ENCODE assay signal across 8 cellular contexts in the genomic region with DNA sequence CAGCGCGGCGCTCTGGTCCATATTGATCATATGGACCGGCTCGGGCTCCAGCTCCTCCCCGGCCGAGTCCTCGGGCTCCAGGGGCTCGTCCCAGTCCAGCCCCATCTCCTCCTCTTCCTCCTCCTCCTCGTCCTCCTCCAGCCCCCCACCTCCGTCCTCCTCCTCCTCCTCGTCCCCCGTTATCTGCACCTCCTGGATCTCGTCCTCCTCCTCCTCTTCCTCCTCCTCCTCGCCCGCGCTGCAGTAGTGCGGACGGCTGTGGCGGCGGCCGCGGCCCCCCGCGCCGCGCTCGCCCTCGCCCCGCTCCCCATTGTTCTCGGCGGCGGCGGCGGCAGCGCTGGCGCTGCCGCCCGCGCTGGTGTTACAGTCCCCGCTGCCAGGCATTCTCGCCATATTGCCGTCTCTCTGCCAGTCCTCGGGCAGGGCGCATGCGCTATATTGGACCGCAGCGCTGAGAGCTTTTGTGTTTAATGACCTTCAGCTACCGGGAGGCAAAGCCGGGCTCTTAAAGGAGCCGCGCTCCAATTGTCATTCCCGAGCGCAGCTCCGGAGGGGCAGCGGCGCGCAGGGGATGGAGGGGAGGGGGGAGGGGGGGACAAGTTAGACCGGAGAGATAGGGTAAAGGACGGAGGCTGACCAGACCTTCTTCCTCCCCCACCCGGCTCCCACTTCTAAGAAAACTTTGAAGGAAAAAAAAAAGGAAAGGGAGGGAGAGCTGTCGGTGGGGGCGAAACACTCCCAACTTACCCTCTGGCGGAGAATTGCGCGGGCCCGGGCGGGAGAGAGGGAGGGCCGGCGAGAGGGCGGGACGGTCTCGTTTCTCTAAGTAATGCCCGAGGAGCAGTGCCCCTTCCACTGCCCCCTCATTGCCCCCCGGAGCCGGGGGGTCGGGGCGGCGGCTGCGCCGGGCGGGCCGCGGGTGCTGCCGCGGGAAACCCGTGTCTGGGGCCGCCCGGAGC.
DNase-seq lines count a peak whose midpoint lies in the region; ATAC-seq and TF ChIP-seq lines count a peak whose summit lies in the region.

A gene (minus strand): TSS at position 410 of the 959 bp plus-strand sequence. CDS start 17 bp downstream, at position 393.

- peak; percentile 50 for TF ChIP-seq POLR2A in GM15510 (IDR thresholded peaks at IDR 0.05; ENCODE audit: borderline replicate concordance, extremely low read depth, insufficient read length)

- DNase-seq in NCI-H146 (lab: John Stamatoyannopoulos, UW) (peak; percentile 69), T-helper 2 cell (peak in 4 of 5 experiments; percentile 38 to 90 (median 53)), astrocyte of the cerebellum (ENCODE audit: low read depth) (peak; percentile 70), hippocampal formation (lab: John Stamatoyannopoulos, UW) (peak; percentile 55 to 77), retina (peak; percentile 75), GF-D8 (lab: John Stamatoyannopoulos, UW) (no peak)

- H3K4me3 ChIP-seq in astrocyte of the cerebellum (ENCODE audit: low read depth, low read length), result peak within 1 kb of the TSS; percentile 65

- ATAC-seq in HG02798 (IDR thresholded peaks at IDR 0.05; ENCODE audit: poor library complexity, unreplicated experiment), result peak; percentile 63

- no peak for TF ChIP-seq CTCF in astrocyte of the cerebellum (IDR thresholded peaks at IDR 0.05; ENCODE audit: low read depth, low read length, missing control alignments)

- in situ Hi-C loops in astrocyte of the cerebellum (cut with HindIII; ENCODE audit: low sequenced_read_pairs), result no loop called here
